In the genomic region with DNA sequence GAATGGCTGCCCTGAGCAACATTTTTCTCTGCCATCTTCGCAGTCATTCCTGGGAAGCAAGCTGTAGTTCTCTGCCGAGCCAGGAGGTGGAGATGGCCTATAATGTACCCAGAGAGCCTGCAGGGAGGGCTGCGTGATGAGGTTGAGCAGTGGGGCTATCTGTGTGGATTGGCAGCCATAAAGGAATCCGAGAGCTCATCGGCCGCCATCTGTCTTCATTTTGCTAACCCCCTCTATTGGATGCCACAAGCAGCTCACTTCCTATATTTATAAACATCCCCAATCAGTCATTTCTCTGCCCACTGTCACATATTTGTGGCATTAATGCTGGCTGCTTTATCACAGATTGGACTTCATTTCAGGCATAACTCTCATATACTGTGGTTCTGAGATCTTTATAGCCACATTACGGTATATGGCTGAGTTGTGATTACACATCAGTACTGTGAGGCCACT, we compare ENCODE assay signal across 8 cellular contexts.
DNase-seq lines count a peak whose midpoint lies in the region; ATAC-seq and TF ChIP-seq lines count a peak whose summit lies in the region.

No MANE protein-coding gene starts in this region.

- no peak overlapping the region for H3K27ac Mint-ChIP-seq in natural killer cell treated with Interleukin-12 subunit alpha and Interleukin-12 subunit beta and Interleukin-15 and Interleukin-18, amount 100 ng/mL, for 72 hours

- no peaks in the 10 kb centered on the region for H3K36me3 Mint-ChIP-seq in natural killer cell treated with Interleukin-12 subunit alpha and Interleukin-12 subunit beta and Interleukin-15 and Interleukin-18, amount 100 ng/mL, for 72 hours

- H3K9me3 ChIP-seq in right lobe of liver = no peaks in the 10 kb centered on the region

- TF ChIP-seq POLR2A in right lobe of liver (IDR thresholded peaks at IDR 0.05) = no peak

- H3K27me3 ChIP-seq in right lobe of liver = no peaks in the 10 kb centered on the region

- no peak overlapping the region for H3K4me3 ChIP-seq in right lobe of liver

- H3K4me3 Mint-ChIP-seq in natural killer cell treated with Interleukin-12 subunit alpha and Interleukin-12 subunit beta and Interleukin-15 and Interleukin-18, amount 100 ng/mL, for 72 hours = no peak overlapping the region

- ATAC-seq in GM18498 (IDR thresholded peaks at IDR 0.05; ENCODE audit: unreplicated experiment) = peak; percentile 86
- ATAC-seq in HG03565 (IDR thresholded peaks at IDR 0.05; ENCODE audit: unreplicated experiment) = peak; percentile 54
- ATAC-seq in right lobe of liver = peak in 3 of 4 donors; percentile 25 to 46 (median 29)
- no peak for ATAC-seq in natural killer cell treated with Interleukin-12 subunit alpha and Interleukin-12 subunit beta and Interleukin-15 and Interleukin-18, amount 100 ng/mL, for 72 hours

- peak; percentile 65 for DNase-seq in AG09319 (ENCODE audit: extremely low read depth, low read depth)
- no peak for DNase-seq in right lobe of liver
- no peak for DNase-seq in ureter (ENCODE audit: low spot score)
- no peak for DNase-seq in natural killer cell treated with Interleukin-12 subunit alpha and Interleukin-12 subunit beta and Interleukin-15 and Interleukin-18, amount 100 ng/mL, for 72 hours (ENCODE audit: low spot score)
- DNase-seq in activated CD8-positive, alpha-beta memory T cell treated with anti-CD3 and anti-CD28 coated beads for 24 hours = no peak

- H3K27ac ChIP-seq in VCaP (no peak overlapping the region), right lobe of liver (no peak overlapping the region)

- no peaks in the 10 kb centered on the region for H3K36me3 ChIP-seq in right lobe of liver

- peaks cover 6 to 13% of the 10 kb centered on the region in 2 donors for H3K27me3 Mint-ChIP-seq in natural killer cell treated with Interleukin-12 subunit alpha and Interleukin-12 subunit beta and Interleukin-15 and Interleukin-18, amount 100 ng/mL, for 72 hours

- H3K4me1 ChIP-seq in right lobe of liver = no peaks in the 10 kb centered on the region

- TF ChIP-seq CTCF in AG09319 (IDR thresholded peaks at IDR 0.05; ENCODE audit: low read depth, low read length) = peak; percentile 84
- TF ChIP-seq CTCF in VCaP (conservative IDR thresholded peaks at IDR 0.05) = peak; percentile 70
- peak in 2 of 4 donors; percentile 24 to 28 for TF ChIP-seq CTCF in right lobe of liver (IDR thresholded peaks at IDR 0.05)

- 25% methylated on average over 4 of the region's 7 CpGs for WGBS in right lobe of liver (ENCODE audit: insufficient coverage, low coverage, low lambda C conversion rate, missing lambda C conversion rate)

- no peaks in the 10 kb centered on the region for H3K4me1 Mint-ChIP-seq in natural killer cell treated with Interleukin-12 subunit alpha and Interleukin-12 subunit beta and Interleukin-15 and Interleukin-18, amount 100 ng/mL, for 72 hours (ENCODE audit: low read depth in 2 of 2)

- intact Hi-C loops in right lobe of liver (cut with DNase I) = no loop called here

- no peaks in the 10 kb centered on the region for H3K9me3 Mint-ChIP-seq in natural killer cell treated with Interleukin-12 subunit alpha and Interleukin-12 subunit beta and Interleukin-15 and Interleukin-18, amount 100 ng/mL, for 72 hours

Comparison
In these comparisons a context has a peak if more than half of its experiments do, and no peak if none do; other contexts are left out.
1. ATAC-seq: peak in GM18498 (single experiment), HG03565 (single experiment) and right lobe of liver (3 of 4); none in natural killer cell treated with Interleukin-12 subunit alpha and Interleukin-12 subunit beta and Interleukin-15 and Interleukin-18, amount 100 ng/mL, for 72 hours (0 of 2).